ENCODE assay signal across 17 cellular contexts in the genomic region with DNA sequence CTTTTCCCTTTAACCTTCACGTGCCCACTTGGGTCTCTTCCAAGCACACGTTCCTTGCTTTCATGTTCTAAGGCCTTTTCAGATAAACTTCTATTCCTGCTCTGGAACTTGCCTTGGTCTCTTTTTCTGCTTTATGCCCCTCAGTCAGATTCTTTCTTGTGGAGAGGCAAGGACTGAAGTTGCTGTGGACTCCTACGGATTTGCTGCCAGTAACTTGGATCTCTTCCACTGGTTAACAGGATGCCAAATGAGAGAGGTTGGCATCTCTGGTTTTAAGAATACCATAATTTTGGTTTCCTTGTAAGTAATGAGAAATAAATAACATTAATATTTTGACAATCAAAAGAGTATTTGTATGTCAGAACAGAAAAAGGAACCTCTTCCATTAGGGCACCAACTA. TPM values are rescaled to one million over a fixed set of nuclear protein-coding genes. Genes with fewer than 3 reads are reported as not detected.
DNase-seq lines count a peak whose midpoint lies in the region; ATAC-seq, FAIRE-seq and TF ChIP-seq lines count a peak whose summit lies in the region.
"Had no signal": no experiment of that assay in that cellular context is flagged by ENCODE, and none has a peak within 500 bp of the region (broad histone marks: within the 10 kb centered on the region; RNA-seq: fewer than 3 reads in every experiment).

No MANE protein-coding gene starts in this region.

- no peak for ATAC-seq in A549
- no peak for ATAC-seq in K562
- peak; percentile 26 for ATAC-seq in left lobe of liver
- no peak for ATAC-seq in GM19351 (IDR thresholded peaks at IDR 0.05; ENCODE audit: unreplicated experiment)

- H3K36me3 ChIP-seq in K562 (ENCODE audit: control insufficient read depth, insufficient read depth, low read length) (no peaks in the 10 kb centered on the region), MG63 (no peaks in the 10 kb centered on the region)

- BruUV-seq in K562 (replicated peaks; lab: Mats Ljungman, UMichigan): no TSS peak

- H3K4me2 ChIP-seq in A549 (no peak overlapping the region), K562 (ENCODE audit: insufficient read depth, low read length) (no peak overlapping the region)

- no peak overlapping the region for H2AFZ ChIP-seq in K562 (ENCODE audit: low read depth, low read length)

- H3K4me1 ChIP-seq in A549 (peaks cover 8% of the 10 kb centered on the region; the same call in 1 of the 3 replicates), K562 (replicated peaks in 1 of 2; ENCODE audit: control insufficient read depth in 2 of 2, insufficient read depth in 2 of 2, low read length in 2 of 2) (no peaks in the 10 kb centered on the region)

- H3K27ac ChIP-seq in A549: no peak overlapping the region
- H3K27ac ChIP-seq in K562 (ENCODE audit: extremely low read depth, low read depth, low read length): no peak overlapping the region

- POLR2A ChIA-PET in A549 (lab: Yijun Ruan, JAX): no interaction called here
- POLR2A ChIA-PET in K562 (lab: Yijun Ruan, JAX): no interaction called here

- TF ChIP-seq CTCF in A549 (IDR thresholded peaks at IDR 0.05) (no peak), K562 (IDR thresholded peaks at IDR 0.05 in 2 of 3, conservative IDR thresholded peaks at IDR 0.05 in 1 of 3; ENCODE audit: insufficient read depth in 2 of 3, low read depth in 1 of 3, low read length in 3 of 3) (no peak)

- H3K27me3 ChIP-seq in K562 (ENCODE audit: control insufficient read depth in 2 of 2, insufficient read depth in 2 of 2, low read length in 2 of 2): no peaks in the 10 kb centered on the region
- H3K27me3 ChIP-seq in MG63: no peaks in the 10 kb centered on the region

- TF ChIP-seq EP300 in A549 (IDR thresholded peaks at IDR 0.05) (no peak), K562 (IDR thresholded peaks at IDR 0.05; ENCODE audit: low read length) (no peak)

- H4K20me1 ChIP-seq in K562 (replicated peaks; ENCODE audit: control insufficient read depth, insufficient read depth, low read length): no peaks in the 10 kb centered on the region

- WGBS in A549 (ENCODE audit: missing lambda C conversion rate): 68% methylated on average over 3 of the region's 3 CpGs
- 40% methylated on average over 3 of the region's 3 CpGs for WGBS in K562 (ENCODE audit: insufficient coverage, low coverage, missing lambda C conversion rate)

- DNase-seq in A549 (ENCODE audit: low read depth in 1 of 2, low spot score in 1 of 2) (no peak), Ammon's horn (ENCODE audit: low spot score) (peak; percentile 25), K562 (ENCODE audit: extremely low read depth in 1 of 4, low spot score in 3 of 4) (no peak), left lobe of liver (ENCODE audit: low spot score) (no peak), COLO668 (lab: John Stamatoyannopoulos, UW; ENCODE audit: unreplicated experiment) (no peak), MG63 (no peak), T-helper 2 cell (no peak)
- DNase-seq: AML-193; Calu3; CD4-positive, alpha-beta T cell; MV-4-11; NCI-H1694 treated with DMSO at 0.1 percent for 48 hours; NCI-H748 treated with DMSO at 0.1 percent for 48 hours; RPMI8226 had no signal

- TF ChIP-seq POLR2A in A549 (IDR thresholded peaks at IDR 0.05; ENCODE audit: low read length): no peak
- TF ChIP-seq POLR2A in K562 (conservative IDR thresholded peaks at IDR 0.05): no peak

- CTCF ChIA-PET in A549 (lab: Yijun Ruan, JAX) (interaction anchor here (1.2 kb wide), 1 partner anchor 20 kb away, joined by 3 read pairs; no protein-coding TSS in a partner anchor), K562 (lab: Yijun Ruan, JAX; ENCODE audit: low intra/inter-chr PET ratio) (no interaction called here)

- H3K9me1 ChIP-seq in K562 (ENCODE audit: control insufficient read depth, insufficient read depth, low read length): no peaks in the 10 kb centered on the region

- H3K4me3 ChIP-seq in A549: no peak overlapping the region
- no peak overlapping the region for H3K4me3 ChIP-seq in K562
- no peak overlapping the region for H3K4me3 ChIP-seq in MG63

- TF ChIP-seq RAD21 in A549 (conservative IDR thresholded peaks at IDR 0.05 in 1 of 2, IDR thresholded peaks at IDR 0.05 in 1 of 2) (no peak), K562 (CRISPR knock-in tag; conservative IDR thresholded peaks at IDR 0.05 in 1 of 2, IDR thresholded peaks at IDR 0.05 in 1 of 2) (no peak)

- H3K9me3 ChIP-seq in A549 (no peaks in the 10 kb centered on the region), K562 (replicated peaks; ENCODE audit: control insufficient read depth, insufficient read depth, low read depth, low read length) (no peaks in the 10 kb centered on the region), MG63 (no peaks in the 10 kb centered on the region)

- H3K79me2 ChIP-seq in K562 (ENCODE audit: control insufficient read depth, insufficient read depth, low read length): no peaks in the 10 kb centered on the region

- FAIRE-seq in A549 (lab: Jason Lieb, UNC) (peak; percentile 32), K562 (lab: Jason Lieb, UNC) (no peak)
- FAIRE-seq: GM12892, GM18507 had no signal

- intact Hi-C loops in K562 (cut with micrococcal nuclease): no loop called here

- in situ Hi-C loops in K562 (cut with MboI): no loop called here

- H3K9ac ChIP-seq in K562 (ENCODE audit: insufficient read depth in 1 of 2, low read depth in 2 of 2, low read length in 2 of 2): no peak overlapping the region

TF ChIP-seq in A549, 52 proteins besides CTCF, POLR2A, EP300 and RAD21 (continues in another document):
- no peak for TF ChIP-seq POLR2AphosphoS2 (conservative IDR thresholded peaks at IDR 0.05; ENCODE audit: low read length)
- no peak for TF ChIP-seq CEBPB (IDR thresholded peaks at IDR 0.05)
- no peak for TF ChIP-seq RFX5 (IDR thresholded peaks at IDR 0.05)
- no peak for TF ChIP-seq SREBF2 (IDR thresholded peaks at IDR 0.05)
- no peak for TF ChIP-seq MAZ (IDR thresholded peaks at IDR 0.05; ENCODE audit: borderline replicate concordance, low read depth, low read length)

TF ChIP-seq in K562, 482 proteins besides CTCF, POLR2A, EP300 and RAD21 (continues in another document):
- TF ChIP-seq NR2C1 (IDR thresholded peaks at IDR 0.05): no peak
- peak; percentile 64; the same call in 1 of the 2 replicates for TF ChIP-seq NR2C1 (tag; IDR thresholded peaks at IDR 0.05)

RNA-seq across cellular contexts. Expression of gene COMMD1, which starts 33.0 kb away (rescaled TPM):
- polyA plus RNA-seq in A549 (2011; rRNA removed) (53.9 and 54.1 TPM in 2 replicates), A549 (2017; fragmentation: RNase III; extraction: RNeasy Plus Mini Kit Qiagen cat#74134 plus additional on column Dnase treatment) (57.3 to 63.5 TPM (median 62.0 TPM) in 3 replicates), K562 (2011; rRNA removed) (31.3 and 35.6 TPM in 2 replicates), K562 (2014; fragmentation: Illumina TruSeq; extraction: Trizol) (21.4 and 21.7 TPM in 2 replicates), K562 (2014; fragmentation: Nextera tagmentation; extraction: Ambion mirVana) (10 to 100 TPM; 56.6 to 77.0 TPM), K562 (2014; rRNA removed) (17.3 and 22.7 TPM in 2 replicates)
- 33.8 and 36.9 TPM in 2 replicates for polyA plus RNA-seq in A549 (2012; cell fraction: cytosol; rRNA removed)
- polyA plus RNA-seq in A549 (2012; cell fraction: nucleus; rRNA removed): 24.3 and 27.1 TPM in 2 replicates
- polyA minus RNA-seq in A549 (2011; rRNA and poly(A)+ RNA removed): 17.3 and 18.9 TPM in 2 replicates
- total RNA-seq in K562 (2011; cell fraction: chromatin; rRNA removed; ENCODE audit: low replicate concordance): 14.1 and 18.1 TPM in 2 replicates
- 8.0 and 10.3 TPM in 2 replicates for total RNA-seq in K562 (2011; cell fraction: nucleolus; rRNA removed)
- 8.6 and 13.4 TPM in 2 replicates for total RNA-seq in K562 (2011; cell fraction: nucleoplasm; rRNA removed)
- total RNA-seq in K562 (2014; rRNA removed) (14.4 and 15.4 TPM in 2 replicates), K562 (2014; rRNA removed; fragmentation: Illumina TruSeq; extraction: Trizol) (21.4 and 23.6 TPM in 2 replicates), K562 (2015; rRNA removed; fragmentation: Illumina TruSeq; extraction: Trizol) (19.6 and 21.2 TPM in 2 replicates), K562 (2021) (16.9 and 18.2 TPM in 2 replicates), left lobe of liver (16.5 TPM)
- 16.0 and 21.1 TPM in 2 replicates for polyA plus RNA-seq in K562 (2011; cell fraction: cytosol; rRNA removed)
- polyA plus RNA-seq in K562 (2011; cell fraction: nucleus; rRNA removed): 9.4 and 10.7 TPM in 2 replicates
- 35.7 and 84.8 TPM in 2 replicates for polyA plus RNA-seq in K562 (2012)
- polyA minus RNA-seq in K562 (2011; rRNA and poly(A)+ RNA removed): 10.6 and 14.1 TPM in 2 replicates
- polyA minus RNA-seq in K562 (2011; cell fraction: cytosol; rRNA and poly(A)+ RNA removed): 4.1 and 7.3 TPM in 2 replicates
- 2.8 and 6.6 TPM in 2 replicates for polyA minus RNA-seq in K562 (2011; cell fraction: nucleus; rRNA and poly(A)+ RNA removed)
- total RNA-seq in MG63 (2014; rRNA removed; shearing (Covaris generic); ENCODE audit: low replicate concordance): 24.8 and 210 TPM in 2 replicates

RNA-seq across cellular contexts. Expression of gene CCT4, which starts 50.1 kb away (rescaled TPM):
- 307 and 352 TPM in 2 replicates for polyA plus RNA-seq in A549 (2011; rRNA removed)
- 149 TPM in 2 replicates for polyA plus RNA-seq in A549 (2012; cell fraction: cytosol; rRNA removed)
- 89.2 and 112 TPM in 2 replicates for polyA plus RNA-seq in A549 (2012; cell fraction: nucleus; rRNA removed)
- 355 to 405 TPM (median 361 TPM) in 3 replicates for polyA plus RNA-seq in A549 (2017; fragmentation: RNase III; extraction: RNeasy Plus Mini Kit Qiagen cat#74134 plus additional on column Dnase treatment)
- 102 and 120 TPM in 2 replicates for polyA minus RNA-seq in A549 (2011; rRNA and poly(A)+ RNA removed)
- 61.0 and 77.5 TPM in 2 replicates for total RNA-seq in K562 (2011; cell fraction: chromatin; rRNA removed; ENCODE audit: low replicate concordance)
- 53.8 and 58.2 TPM in 2 replicates for total RNA-seq in K562 (2011; cell fraction: nucleolus; rRNA removed)
- total RNA-seq in K562 (2011; cell fraction: nucleoplasm; rRNA removed): 73.7 and 82.9 TPM in 2 replicates
- 247 and 314 TPM in 2 replicates for total RNA-seq in K562 (2014; rRNA removed)
- total RNA-seq in K562 (2014; rRNA removed; fragmentation: Illumina TruSeq; extraction: Trizol): 367 and 401 TPM in 2 replicates
- 334 and 336 TPM in 2 replicates for total RNA-seq in K562 (2015; rRNA removed; fragmentation: Illumina TruSeq; extraction: Trizol)
- 368 and 369 TPM in 2 replicates for total RNA-seq in K562 (2021)
- 230 and 345 TPM in 2 replicates for polyA plus RNA-seq in K562 (2011; rRNA removed)
- 96.7 and 163 TPM in 2 replicates for polyA plus RNA-seq in K562 (2011; cell fraction: cytosol; rRNA removed)
- polyA plus RNA-seq in K562 (2011; cell fraction: nucleus; rRNA removed): 72.5 and 101 TPM in 2 replicates
- 283 and 320 TPM in 2 replicates for polyA plus RNA-seq in K562 (2012)
- 303 and 305 TPM in 2 replicates for polyA plus RNA-seq in K562 (2014; fragmentation: Illumina TruSeq; extraction: Trizol)
- 100 to 1,000 TPM; 101 to 157 TPM for polyA plus RNA-seq in K562 (2014; fragmentation: Nextera tagmentation; extraction: Ambion mirVana)
- polyA plus RNA-seq in K562 (2014; rRNA removed): 228 and 263 TPM in 2 replicates
- 268 and 284 TPM in 2 replicates for polyA minus RNA-seq in K562 (2011; rRNA and poly(A)+ RNA removed)
- 186 and 192 TPM in 2 replicates for polyA minus RNA-seq in K562 (2011; cell fraction: cytosol; rRNA and poly(A)+ RNA removed)
- 34.2 and 51.4 TPM in 2 replicates for polyA minus RNA-seq in K562 (2011; cell fraction: nucleus; rRNA and poly(A)+ RNA removed)
- total RNA-seq in left lobe of liver: 38.3 TPM
- total RNA-seq in MG63 (2014; rRNA removed; shearing (Covaris generic); ENCODE audit: low replicate concordance): 385 and 431 TPM in 2 replicates
